ENCODE assay signal across 23 cellular contexts in the genomic region with DNA sequence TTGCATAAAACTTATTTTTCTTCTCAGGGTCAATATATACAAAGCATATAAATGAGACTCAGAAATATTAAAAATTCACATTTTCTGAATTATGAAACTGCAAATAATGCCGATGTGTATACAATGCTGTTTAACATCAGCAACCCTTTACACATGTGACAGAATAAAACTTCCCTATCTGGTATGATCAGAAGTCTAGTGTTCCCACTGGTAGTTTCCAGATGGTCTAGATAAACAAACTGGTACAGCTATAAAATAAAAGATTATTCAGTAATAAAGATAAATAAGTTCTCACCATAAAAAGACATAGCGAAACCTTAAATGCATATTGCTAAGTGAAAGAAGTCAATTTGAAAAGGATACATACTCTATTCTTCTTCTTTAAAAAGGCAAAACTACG.
"Had no signal": no experiment of that assay in that cellular context is flagged by ENCODE, and none has a peak within 500 bp of the region (broad histone marks: within the 10 kb centered on the region; RNA-seq: fewer than 3 reads in every experiment).

No MANE protein-coding gene starts in this region.

- H3K9ac ChIP-seq: neural progenitor cell, parathyroid adenoma had no signal

- H3K9me3 ChIP-seq: esophagus squamous epithelium, prostate gland, right atrium auricular region, testis, tibial artery, upper lobe of left lung had no signal

- H3K36me3 ChIP-seq: prostate gland had no signal

- H3K27ac ChIP-seq: coronary artery, esophagus squamous epithelium, neural progenitor cell, parathyroid adenoma, right atrium auricular region, testis, tibial artery, upper lobe of left lung had no signal

- DNase-seq: dermis blood vessel endothelial cell; effector memory CD4-positive, alpha-beta T cell; erythroblast; esophagus squamous epithelium; naive B cell; stimulated activated CD4-positive, alpha-beta T cell treated with anti-CD3 and anti-CD28 coated beads, Interleukin-2, amount 100 ng/mL, for 24 hours; stimulated activated CD4-positive, alpha-beta T cell treated with anti-CD3 and anti-CD28 coated beads, Interleukin-4, amount 100 ng/mL, for 24 hours; stimulated activated naive CD4-positive, alpha-beta T cell treated with Interleukin-2 at 50 U/mL for 16 hours; substantia nigra; testis; tibial artery; upper lobe of left lung had no signal

- H3K4me2 ChIP-seq: neural progenitor cell, smooth muscle cell had no signal

- FAIRE-seq: endometrium, frontal cortex, keratinocyte, urothelium cell line had no signal

- H3K27me3 ChIP-seq: esophagus squamous epithelium, neural progenitor cell, right atrium auricular region, testis, tibial artery, upper lobe of left lung had no signal

- H3K4me3 ChIP-seq: coronary artery, esophagus squamous epithelium, lung, neural progenitor cell, prostate gland, right atrium auricular region, smooth muscle cell, testis, tibial artery, upper lobe of left lung had no signal

- H3K79me2 ChIP-seq: parathyroid adenoma had no signal

- H2AFZ ChIP-seq: neural progenitor cell, parathyroid adenoma had no signal

- H3K4me1 ChIP-seq: esophagus squamous epithelium, parathyroid adenoma, right atrium auricular region, testis, tibial artery, upper lobe of left lung had no signal
